1 cellular context compared by ENCODE assay signal in the genomic region with DNA sequence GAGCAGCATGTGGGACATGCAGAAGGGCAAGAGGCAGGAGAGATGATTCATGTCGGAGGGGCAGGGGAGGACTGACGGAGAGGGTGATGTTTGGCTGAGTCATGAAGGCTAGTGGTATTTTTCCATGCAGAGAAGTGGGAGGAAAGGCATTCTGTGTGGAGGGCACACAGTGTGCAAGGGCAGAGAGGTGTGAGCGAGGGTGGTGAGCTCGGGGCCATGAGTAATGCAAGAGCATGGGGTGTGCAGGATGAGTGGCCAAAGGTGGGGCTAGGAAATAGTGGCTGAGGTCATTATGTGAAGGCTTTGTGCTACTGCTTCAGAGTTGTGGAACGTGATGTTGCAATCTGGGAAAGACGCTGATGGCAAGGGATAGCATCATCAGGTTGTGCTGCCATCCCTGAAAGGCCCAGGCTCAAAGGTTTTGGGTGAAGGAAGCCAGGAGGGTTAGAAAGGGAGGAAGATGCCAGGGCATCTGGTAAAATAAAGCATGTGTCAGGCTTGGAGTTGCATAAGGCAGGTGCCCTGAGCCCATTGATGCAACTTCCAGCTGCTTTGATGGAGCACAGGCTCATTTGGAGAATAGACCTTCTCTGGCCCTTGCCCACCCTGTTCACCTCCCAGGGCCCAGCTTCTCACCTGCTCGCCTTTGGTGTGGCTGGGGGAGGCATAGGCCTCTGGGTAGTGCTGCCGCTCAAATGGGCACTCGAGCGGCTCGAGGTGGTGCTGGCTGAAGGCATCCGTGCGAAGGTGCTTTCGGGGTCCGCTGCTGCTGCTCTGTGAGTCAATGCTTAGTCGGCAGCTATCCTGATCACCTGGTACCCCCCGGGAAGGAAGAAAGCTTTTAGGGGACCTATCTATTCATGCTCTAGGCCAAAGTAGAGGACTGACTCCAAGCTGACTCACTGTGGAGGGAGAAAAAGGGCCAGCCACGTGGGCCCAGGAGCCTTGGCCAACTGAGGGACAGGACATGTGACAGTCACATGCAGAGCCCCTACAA.
TF ChIP-seq lines count a peak whose summit lies in the region.

No MANE protein-coding gene starts in this region.

TF ChIP-seq in HepG2, 621 proteins besides CTCF, POLR2A, EP300 and RAD21 (continued from another document):
- TF ChIP-seq, protein P1, sequence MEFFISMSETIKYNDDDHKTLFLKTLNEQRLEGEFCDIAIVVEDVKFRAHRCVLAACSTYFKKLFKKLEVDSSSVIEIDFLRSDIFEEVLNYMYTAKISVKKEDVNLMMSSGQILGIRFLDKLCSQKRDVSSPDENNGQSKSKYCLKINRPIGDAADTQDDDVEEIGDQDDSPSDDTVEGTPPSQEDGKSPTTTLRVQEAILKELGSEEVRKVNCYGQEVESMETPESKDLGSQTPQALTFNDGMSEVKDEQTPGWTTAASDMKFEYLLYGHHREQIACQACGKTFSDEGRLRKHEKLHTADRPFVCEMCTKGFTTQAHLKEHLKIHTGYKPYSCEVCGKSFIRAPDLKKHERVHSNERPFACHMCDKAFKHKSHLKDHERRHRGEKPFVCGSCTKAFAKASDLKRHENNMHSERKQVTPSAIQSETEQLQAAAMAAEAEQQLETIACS (CRISPR knock-in tag; IDR thresholded peaks at IDR 0.05) = no peak
- TF ChIP-seq CHD2 (IDR thresholded peaks at IDR 0.05; ENCODE audit: low read depth, low read length) (no peak), GATAD1 (CRISPR knock-in tag; IDR thresholded peaks at IDR 0.05) (peak; percentile 37), POGZ (CRISPR knock-in tag; IDR thresholded peaks at IDR 0.05) (no peak), TBX2 (CRISPR knock-in tag; IDR thresholded peaks at IDR 0.05; ENCODE audit: borderline replicate concordance) (no peak), PHB2 (IDR thresholded peaks at IDR 0.05; ENCODE audit: partially characterized antibody) (no peak), POLR2AphosphoS5 (IDR thresholded peaks at IDR 0.05; ENCODE audit: low read depth, low read length) (no peak), HDAC6 (IDR thresholded peaks at IDR 0.05; ENCODE audit: low read depth, low read length) (no peak), MXD4 (CRISPR knock-in tag; IDR thresholded peaks at IDR 0.05) (no peak), ZNF335 (CRISPR knock-in tag; IDR thresholded peaks at IDR 0.05) (peak; percentile 76; the same call in 1 of the 2 replicates), FIP1L1 (IDR thresholded peaks at IDR 0.05; ENCODE audit: borderline replicate concordance, insufficient read depth, low read depth, low read length) (no peak), ZNF747 (CRISPR knock-in tag; IDR thresholded peaks at IDR 0.05; ENCODE audit: borderline replicate concordance) (no peak), ZNF777 (CRISPR knock-in tag; IDR thresholded peaks at IDR 0.05) (no peak), MTA3 (CRISPR knock-in tag; IDR thresholded peaks at IDR 0.05) (no peak), SIX1 (CRISPR knock-in tag; IDR thresholded peaks at IDR 0.05; ENCODE audit: borderline replicate concordance) (no peak)
- TF ChIP-seq, protein P2, sequence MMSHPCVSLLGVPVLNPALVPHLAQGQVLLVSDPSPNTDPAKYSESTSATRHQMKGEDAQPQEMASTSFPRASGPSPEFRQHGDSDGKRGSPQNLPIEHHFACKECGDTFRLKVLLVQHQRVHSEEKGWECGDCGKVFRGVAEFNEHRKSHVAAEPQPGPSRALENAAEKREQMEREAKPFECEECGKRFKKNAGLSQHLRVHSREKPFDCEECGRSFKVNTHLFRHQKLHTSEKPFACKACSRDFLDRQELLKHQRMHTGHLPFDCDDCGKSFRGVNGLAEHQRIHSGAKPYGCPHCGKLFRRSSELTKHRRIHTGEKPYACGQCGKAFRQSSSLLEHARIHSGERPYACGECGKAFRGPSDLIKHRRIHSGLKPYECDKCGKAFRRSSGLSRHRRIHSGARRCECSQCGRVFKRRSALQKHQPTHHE (CRISPR knock-in tag; IDR thresholded peaks at IDR 0.05; ENCODE audit: borderline replicate concordance) = no peak
- TF ChIP-seq, protein P3, sequence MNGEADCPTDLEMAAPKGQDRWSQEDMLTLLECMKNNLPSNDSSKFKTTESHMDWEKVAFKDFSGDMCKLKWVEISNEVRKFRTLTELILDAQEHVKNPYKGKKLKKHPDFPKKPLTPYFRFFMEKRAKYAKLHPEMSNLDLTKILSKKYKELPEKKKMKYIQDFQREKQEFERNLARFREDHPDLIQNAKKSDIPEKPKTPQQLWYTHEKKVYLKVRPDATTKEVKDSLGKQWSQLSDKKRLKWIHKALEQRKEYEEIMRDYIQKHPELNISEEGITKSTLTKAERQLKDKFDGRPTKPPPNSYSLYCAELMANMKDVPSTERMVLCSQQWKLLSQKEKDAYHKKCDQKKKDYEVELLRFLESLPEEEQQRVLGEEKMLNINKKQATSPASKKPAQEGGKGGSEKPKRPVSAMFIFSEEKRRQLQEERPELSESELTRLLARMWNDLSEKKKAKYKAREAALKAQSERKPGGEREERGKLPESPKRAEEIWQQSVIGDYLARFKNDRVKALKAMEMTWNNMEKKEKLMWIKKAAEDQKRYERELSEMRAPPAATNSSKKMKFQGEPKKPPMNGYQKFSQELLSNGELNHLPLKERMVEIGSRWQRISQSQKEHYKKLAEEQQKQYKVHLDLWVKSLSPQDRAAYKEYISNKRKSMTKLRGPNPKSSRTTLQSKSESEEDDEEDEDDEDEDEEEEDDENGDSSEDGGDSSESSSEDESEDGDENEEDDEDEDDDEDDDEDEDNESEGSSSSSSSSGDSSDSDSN (CRISPR knock-in tag; IDR thresholded peaks at IDR 0.05) = peak; percentile 47
